In genomic region chr7:103718482-103719415, GRCh38 we compare ENCODE assay signal across 2 cellular contexts.
TF ChIP-seq lines count a peak whose summit lies in the region.

No MANE protein-coding gene starts in this region.

TF ChIP-seq in GM23338, 12 proteins besides CTCF, POLR2A, EP300 and RAD21 (continued from another document):
- TF ChIP-seq NANOG (IDR thresholded peaks at IDR 0.05; ENCODE audit: borderline replicate concordance) (no peak), REST (IDR thresholded peaks at IDR 0.05; ENCODE audit: unreplicated experiment) (no peak), CREB1 (CRISPR knock-in tag; IDR thresholded peaks at IDR 0.05; ENCODE audit: low read depth) (no peak), EZH2phosphoT487 (IDR thresholded peaks at IDR 0.05; ENCODE audit: unreplicated experiment) (no peak), ZNF114 (CRISPR knock-in tag; IDR thresholded peaks at IDR 0.05) (no peak), ZNF331 (CRISPR knock-in tag; IDR thresholded peaks at IDR 0.05; ENCODE audit: low read depth) (no peak), ETS1 (IDR thresholded peaks at IDR 0.05) (no peak), ZNF462 (CRISPR knock-in tag; IDR thresholded peaks at IDR 0.05) (no peak), JUNB (IDR thresholded peaks at IDR 0.05; ENCODE audit: unreplicated experiment) (no peak), STAT1 (IDR thresholded peaks at IDR 0.05; ENCODE audit: unreplicated experiment) (no peak)
TF ChIP-seq in GM23338: peak in this region for 0.

TF ChIP-seq in endothelial cell of umbilical vein, 7 proteins besides CTCF, POLR2A, EP300 and RAD21 (continued from another document):
- TF ChIP-seq MYC (IDR thresholded peaks at IDR 0.05; ENCODE audit: low read depth, low read length) (no peak), POLR2AphosphoS5 (IDR thresholded peaks at IDR 0.05; ENCODE audit: insufficient read depth, low read depth, low read length) (peak; percentile 23), MAX (IDR thresholded peaks at IDR 0.05; ENCODE audit: insufficient read depth, insufficient read length) (no peak), GATA2 (IDR thresholded peaks at IDR 0.05; ENCODE audit: insufficient read depth, insufficient read length, low read depth, low read length) (peak; percentile 95), FOS (IDR thresholded peaks at IDR 0.05; ENCODE audit: borderline replicate concordance, insufficient read depth, low read length) (peak; percentile 82)
